Comparison of ENCODE assay signal across 1 cellular context in genomic region chr11:62612366-62613274, GRCh38.
TF ChIP-seq lines count a peak whose summit lies in the region.

A gene with protein sequence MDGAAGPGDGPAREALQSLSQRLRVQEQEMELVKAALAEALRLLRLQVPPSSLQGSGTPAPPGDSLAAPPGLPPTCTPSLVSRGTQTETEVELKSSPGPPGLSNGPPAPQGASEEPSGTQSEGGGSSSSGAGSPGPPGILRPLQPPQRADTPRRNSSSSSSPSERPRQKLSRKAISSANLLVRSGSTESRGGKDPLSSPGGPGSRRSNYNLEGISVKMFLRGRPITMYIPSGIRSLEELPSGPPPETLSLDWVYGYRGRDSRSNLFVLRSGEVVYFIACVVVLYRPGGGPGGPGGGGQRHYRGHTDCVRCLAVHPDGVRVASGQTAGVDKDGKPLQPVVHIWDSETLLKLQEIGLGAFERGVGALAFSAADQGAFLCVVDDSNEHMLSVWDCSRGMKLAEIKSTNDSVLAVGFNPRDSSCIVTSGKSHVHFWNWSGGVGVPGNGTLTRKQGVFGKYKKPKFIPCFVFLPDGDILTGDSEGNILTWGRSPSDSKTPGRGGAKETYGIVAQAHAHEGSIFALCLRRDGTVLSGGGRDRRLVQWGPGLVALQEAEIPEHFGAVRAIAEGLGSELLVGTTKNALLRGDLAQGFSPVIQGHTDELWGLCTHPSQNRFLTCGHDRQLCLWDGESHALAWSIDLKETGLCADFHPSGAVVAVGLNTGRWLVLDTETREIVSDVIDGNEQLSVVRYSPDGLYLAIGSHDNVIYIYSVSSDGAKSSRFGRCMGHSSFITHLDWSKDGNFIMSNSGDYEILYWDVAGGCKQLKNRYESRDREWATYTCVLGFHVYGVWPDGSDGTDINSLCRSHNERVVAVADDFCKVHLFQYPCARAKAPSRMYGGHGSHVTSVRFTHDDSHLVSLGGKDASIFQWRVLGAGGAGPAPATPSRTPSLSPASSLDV (minus strand): TSS chr11:62612775. CDS start chr11:62612457, 318 bp downstream.
A gene with protein sequence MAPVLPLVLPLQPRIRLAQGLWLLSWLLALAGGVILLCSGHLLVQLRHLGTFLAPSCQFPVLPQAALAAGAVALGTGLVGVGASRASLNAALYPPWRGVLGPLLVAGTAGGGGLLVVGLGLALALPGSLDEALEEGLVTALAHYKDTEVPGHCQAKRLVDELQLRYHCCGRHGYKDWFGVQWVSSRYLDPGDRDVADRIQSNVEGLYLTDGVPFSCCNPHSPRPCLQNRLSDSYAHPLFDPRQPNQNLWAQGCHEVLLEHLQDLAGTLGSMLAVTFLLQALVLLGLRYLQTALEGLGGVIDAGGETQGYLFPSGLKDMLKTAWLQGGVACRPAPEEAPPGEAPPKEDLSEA (plus strand): TSS chr11:62613257. CDS start chr11:62613282, 25 bp downstream.

TF ChIP-seq in HepG2, 621 proteins besides CTCF, POLR2A, EP300 and RAD21 (continued from another document and continues in another):
- TF ChIP-seq HDAC1 (CRISPR knock-in tag; IDR thresholded peaks at IDR 0.05) (0 out of 2 replicates have a peak, but pooled peaks have one; percentile 17), TSC22D2 (CRISPR knock-in tag; IDR thresholded peaks at IDR 0.05; ENCODE audit: borderline replicate concordance) (no peak), FOSL1 (CRISPR knock-in tag; IDR thresholded peaks at IDR 0.05; ENCODE audit: borderline replicate concordance) (no peak), ZNF143 (CRISPR knock-in tag; IDR thresholded peaks at IDR 0.05) (no peak), ZFP62 (CRISPR knock-in tag; IDR thresholded peaks at IDR 0.05) (no peak), NR2F2 (IDR thresholded peaks at IDR 0.05; ENCODE audit: borderline replicate concordance, low read depth) (no peak), ZNF549 (CRISPR knock-in tag; IDR thresholded peaks at IDR 0.05) (no peak), MXD4 (CRISPR knock-in tag; IDR thresholded peaks at IDR 0.05) (no peak), ZNF160 (CRISPR knock-in tag; IDR thresholded peaks at IDR 0.05) (no peak), ZMYM4 (CRISPR knock-in tag; IDR thresholded peaks at IDR 0.05) (0 out of 2 replicates have a peak, but pooled peaks have one; percentile 37), PHB2 (IDR thresholded peaks at IDR 0.05; ENCODE audit: partially characterized antibody) (no peak), KMT2A (CRISPR knock-in tag; IDR thresholded peaks at IDR 0.05) (no peak), RERE (CRISPR knock-in tag; IDR thresholded peaks at IDR 0.05; ENCODE audit: low read depth) (no peak), TCF12 (IDR thresholded peaks at IDR 0.05) (no peak), TCF12 (CRISPR knock-in tag; IDR thresholded peaks at IDR 0.05) (peak; percentile 55; the same call in 1 of the 2 replicates), ZNF841 (CRISPR knock-in tag; IDR thresholded peaks at IDR 0.05; ENCODE audit: borderline replicate concordance) (no peak), ZNF138 (CRISPR knock-in tag; IDR thresholded peaks at IDR 0.05; ENCODE audit: low read depth) (no peak), THAP11 (CRISPR knock-in tag; IDR thresholded peaks at IDR 0.05) (0 out of 2 replicates have a peak, but pooled peaks have one; percentile 24), ZNF749 (CRISPR knock-in tag; IDR thresholded peaks at IDR 0.05; ENCODE audit: borderline replicate concordance) (0 out of 2 replicates have a peak, but pooled peaks have one; percentile 50), TEAD2 (CRISPR knock-in tag; IDR thresholded peaks at IDR 0.05) (no peak), MZF1 (CRISPR knock-in tag; IDR thresholded peaks at IDR 0.05; ENCODE audit: borderline replicate concordance) (no peak), ZFP82 (CRISPR knock-in tag; IDR thresholded peaks at IDR 0.05; ENCODE audit: borderline replicate concordance) (0 out of 2 replicates have a peak, but pooled peaks have one; percentile 36), ETV5 (CRISPR knock-in tag; IDR thresholded peaks at IDR 0.05; ENCODE audit: borderline replicate concordance) (peak; percentile 30; the same call in 1 of the 2 replicates), ZNF652 (CRISPR knock-in tag; IDR thresholded peaks at IDR 0.05; ENCODE audit: borderline replicate concordance, low read depth) (peak; percentile 59; the same call in 1 of the 2 replicates), ZNF180 (CRISPR knock-in tag; IDR thresholded peaks at IDR 0.05; ENCODE audit: borderline replicate concordance, low read depth) (no peak), HMGA1 (CRISPR knock-in tag; conservative IDR thresholded peaks at IDR 0.05) (no peak), SIN3A (IDR thresholded peaks at IDR 0.05; ENCODE audit: borderline replicate concordance, low read depth, low read length) (peak; percentile 20; the same call in 1 of the 2 replicates), ZNF547 (CRISPR knock-in tag; IDR thresholded peaks at IDR 0.05) (peak; percentile 44; the same call in 1 of the 2 replicates), POLR2AphosphoS2 (IDR thresholded peaks at IDR 0.05; ENCODE audit: low read depth, low read length) (no peak), SMARCE1 (IDR thresholded peaks at IDR 0.05; ENCODE audit: borderline replicate concordance) (no peak), HNF4G (IDR thresholded peaks at IDR 0.05; ENCODE audit: borderline replicate concordance, low read depth, low read length) (no peak), HNF4G (CRISPR knock-in tag; IDR thresholded peaks at IDR 0.05; ENCODE audit: borderline replicate concordance, low read depth) (no peak), HNRNPK (IDR thresholded peaks at IDR 0.05; ENCODE audit: low read depth, low read length, poor library complexity, severe bottlenecking) (no peak), ZNF431 (CRISPR knock-in tag; IDR thresholded peaks at IDR 0.05; ENCODE audit: borderline replicate concordance, low read depth) (no peak), ZSCAN9 (CRISPR knock-in tag; IDR thresholded peaks at IDR 0.05; ENCODE audit: borderline replicate concordance) (0 out of 2 replicates have a peak, but pooled peaks have one; percentile 14), HOXA3 (CRISPR knock-in tag; IDR thresholded peaks at IDR 0.05) (no peak), ZNF574 (CRISPR knock-in tag; IDR thresholded peaks at IDR 0.05) (peak; percentile 67; the same call in 1 of the 2 replicates)
- TF ChIP-seq, protein P1, sequence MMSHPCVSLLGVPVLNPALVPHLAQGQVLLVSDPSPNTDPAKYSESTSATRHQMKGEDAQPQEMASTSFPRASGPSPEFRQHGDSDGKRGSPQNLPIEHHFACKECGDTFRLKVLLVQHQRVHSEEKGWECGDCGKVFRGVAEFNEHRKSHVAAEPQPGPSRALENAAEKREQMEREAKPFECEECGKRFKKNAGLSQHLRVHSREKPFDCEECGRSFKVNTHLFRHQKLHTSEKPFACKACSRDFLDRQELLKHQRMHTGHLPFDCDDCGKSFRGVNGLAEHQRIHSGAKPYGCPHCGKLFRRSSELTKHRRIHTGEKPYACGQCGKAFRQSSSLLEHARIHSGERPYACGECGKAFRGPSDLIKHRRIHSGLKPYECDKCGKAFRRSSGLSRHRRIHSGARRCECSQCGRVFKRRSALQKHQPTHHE (CRISPR knock-in tag; IDR thresholded peaks at IDR 0.05; ENCODE audit: borderline replicate concordance): no peak
- TF ChIP-seq, protein P2, sequence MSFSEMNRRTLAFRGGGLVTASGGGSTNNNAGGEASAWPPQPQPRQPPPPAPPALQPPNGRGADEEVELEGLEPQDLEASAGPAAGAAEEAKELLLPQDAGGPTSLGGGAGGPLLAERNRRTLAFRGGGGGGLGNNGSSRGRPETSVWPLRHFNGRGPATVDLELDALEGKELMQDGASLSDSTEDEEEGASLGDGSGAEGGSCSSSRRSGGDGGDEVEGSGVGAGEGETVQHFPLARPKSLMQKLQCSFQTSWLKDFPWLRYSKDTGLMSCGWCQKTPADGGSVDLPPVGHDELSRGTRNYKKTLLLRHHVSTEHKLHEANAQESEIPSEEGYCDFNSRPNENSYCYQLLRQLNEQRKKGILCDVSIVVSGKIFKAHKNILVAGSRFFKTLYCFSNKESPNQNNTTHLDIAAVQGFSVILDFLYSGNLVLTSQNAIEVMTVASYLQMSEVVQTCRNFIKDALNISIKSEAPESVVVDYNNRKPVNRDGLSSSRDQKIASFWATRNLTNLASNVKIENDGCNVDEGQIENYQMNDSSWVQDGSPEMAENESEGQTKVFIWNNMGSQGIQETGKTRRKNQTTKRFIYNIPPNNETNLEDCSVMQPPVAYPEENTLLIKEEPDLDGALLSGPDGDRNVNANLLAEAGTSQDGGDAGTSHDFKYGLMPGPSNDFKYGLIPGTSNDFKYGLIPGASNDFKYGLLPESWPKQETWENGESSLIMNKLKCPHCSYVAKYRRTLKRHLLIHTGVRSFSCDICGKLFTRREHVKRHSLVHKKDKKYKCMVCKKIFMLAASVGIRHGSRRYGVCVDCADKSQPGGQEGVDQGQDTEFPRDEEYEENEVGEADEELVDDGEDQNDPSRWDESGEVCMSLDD (CRISPR knock-in tag; IDR thresholded peaks at IDR 0.05; ENCODE audit: borderline replicate concordance): no peak
- TF ChIP-seq, protein P3, sequence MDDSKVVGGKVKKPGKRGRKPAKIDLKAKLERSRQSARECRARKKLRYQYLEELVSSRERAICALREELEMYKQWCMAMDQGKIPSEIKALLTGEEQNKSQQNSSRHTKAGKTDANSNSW (CRISPR knock-in tag; IDR thresholded peaks at IDR 0.05; ENCODE audit: borderline replicate concordance): no peak
- TF ChIP-seq, protein P4, sequence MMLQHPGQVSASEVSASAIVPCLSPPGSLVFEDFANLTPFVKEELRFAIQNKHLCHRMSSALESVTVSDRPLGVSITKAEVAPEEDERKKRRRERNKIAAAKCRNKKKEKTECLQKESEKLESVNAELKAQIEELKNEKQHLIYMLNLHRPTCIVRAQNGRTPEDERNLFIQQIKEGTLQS (CRISPR knock-in tag; IDR thresholded peaks at IDR 0.05): no peak
- TF ChIP-seq, protein P5, sequence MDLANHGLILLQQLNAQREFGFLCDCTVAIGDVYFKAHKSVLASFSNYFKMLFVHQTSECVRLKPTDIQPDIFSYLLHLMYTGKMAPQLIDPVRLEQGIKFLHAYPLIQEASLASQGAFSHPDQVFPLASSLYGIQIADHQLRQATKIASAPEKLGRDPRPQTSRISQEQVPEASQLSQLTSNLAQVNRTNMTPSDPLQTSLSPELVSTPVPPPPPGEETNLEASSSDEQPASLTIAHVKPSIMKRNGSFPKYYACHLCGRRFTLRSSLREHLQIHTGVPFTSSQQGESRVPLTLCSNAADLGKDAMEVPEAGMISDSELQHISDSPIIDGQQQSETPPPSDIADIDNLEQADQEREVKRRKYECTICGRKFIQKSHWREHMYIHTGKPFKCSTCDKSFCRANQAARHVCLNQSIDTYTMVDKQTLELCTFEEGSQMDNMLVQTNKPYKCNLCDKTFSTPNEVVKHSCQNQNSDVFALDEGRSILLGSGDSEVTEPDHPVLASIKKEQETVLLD (CRISPR knock-in tag; IDR thresholded peaks at IDR 0.05; ENCODE audit: low read depth): peak; percentile 74
